In the genomic region with DNA sequence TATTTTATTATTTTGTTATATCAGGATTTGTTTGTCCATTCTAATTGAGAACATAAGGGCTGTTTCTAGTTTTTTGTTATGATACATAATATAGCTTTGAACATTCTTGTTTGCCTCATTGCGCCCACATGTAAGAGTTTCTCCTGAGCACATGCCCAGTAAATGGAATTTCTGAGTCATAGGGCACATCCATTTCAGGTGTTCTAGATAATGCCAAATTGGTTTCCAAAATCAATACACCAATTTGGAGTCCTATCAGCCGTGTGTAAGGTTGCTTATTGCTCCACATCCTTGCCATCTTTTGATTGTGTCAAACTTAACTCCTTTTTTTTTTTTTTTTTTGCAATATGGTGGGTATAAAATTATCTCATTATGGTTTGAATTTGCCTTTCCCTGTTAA, we compare ENCODE assay signal across 15 cellular contexts.
"Had no signal": no experiment of that assay in that cellular context is flagged by ENCODE, and none has a peak within 500 bp of the region (broad histone marks: within the 10 kb centered on the region; RNA-seq: fewer than 3 reads in every experiment).

No MANE protein-coding gene starts in this region.

- H3K27me3 Mint-ChIP-seq: effector memory CD8-positive, alpha-beta T cell had no signal

- DNase-seq: activated CD4-positive, alpha-beta T cell treated with anti-CD3 and anti-CD28 coated beads for 48 hours; activated CD4-positive, CD25-positive, alpha-beta regulatory T cell; activated effector memory CD4-positive, alpha-beta T cell treated with Interleukin-2 at 50 U/mL for 16 hours; activated naive CD4-positive, alpha-beta T cell treated with anti-CD3 and anti-CD28 coated beads, Interleukin-2, amount 50 U/mL, for 16 hours; amygdala; caudate nucleus; effector memory CD8-positive, alpha-beta T cell; esophagus squamous epithelium; foreskin fibroblast; islet precursor cell; retina; SK-N-SH; thyroid gland had no signal

- H3K36me3 Mint-ChIP-seq: mesothelial cell of epicardium had no signal

- H3K4me1 Mint-ChIP-seq: mesothelial cell of epicardium, nephron had no signal

- H3K4me3 Mint-ChIP-seq: effector memory CD8-positive, alpha-beta T cell; mesothelial cell of epicardium; nephron had no signal

- H3K27ac Mint-ChIP-seq: effector memory CD8-positive, alpha-beta T cell; mesothelial cell of epicardium; nephron had no signal

- H3K9me3 Mint-ChIP-seq: effector memory CD8-positive, alpha-beta T cell had no signal

- ATAC-seq: effector memory CD8-positive, alpha-beta T cell had no signal
